35 cellular contexts compared by ENCODE assay signal in genomic region chr6:12566618-12567123, GRCh38.
"Had no signal": no experiment of that assay in that cellular context is flagged by ENCODE, and none has a peak within 500 bp of the region (broad histone marks: within the 10 kb centered on the region; RNA-seq: fewer than 3 reads in every experiment).

No MANE protein-coding gene starts in this region.

- DNase-seq: Kasumi-1, MG63, MM.1S, MV-4-11, NCI-H1048, NCI-H1092, NCI-H1092 treated with DMSO at 0.1 percent for 48 hours, NCI-H1105, NCI-H1105 treated with DMSO at 0.1 percent for 48 hours, NCI-H1417, NCI-H1417 treated with DMSO at 0.1 percent for 48 hours, NCI-H1436, NCI-H1436 treated with DMSO at 0.1 percent for 48 hours, NCI-H146, NCI-H1694, NCI-H1694 treated with DMSO at 0.1 percent for 48 hours, NCI-H187, NCI-H187 treated with DMSO at 0.1 percent for 48 hours, NCI-H1930, NCI-H2029, NCI-H2029 treated with DMSO at 0.1 percent for 48 hours, NCI-H2081, NCI-H2081 treated with DMSO at 0.1 percent for 48 hours, NCI-H2107, NCI-H2171, NCI-H2171 treated with DMSO at 0.1 percent for 48 hours, NCI-H2227 treated with DMSO at 0.1 percent for 48 hours, NCI-H226, NCI-H345, NCI-H446, NCI-H446 treated with DMSO at 0.1 percent for 48 hours, NCI-H510A, NCI-H510A treated with DMSO at 0.1 percent for 48 hours, NCI-H524, NCI-H524 treated with DMSO at 0.1 percent for 48 hours had no signal

- H3K36me3 ChIP-seq: MG63 had no signal

- H3K27me3 ChIP-seq: MG63 had no signal

- H3K4me3 ChIP-seq: MG63 had no signal
